24 cellular contexts compared by ENCODE assay signal in genomic region chr12:59580050-59580449, GRCh38.
"Had no signal": no experiment of that assay in that cellular context is flagged by ENCODE, and none has a peak within 500 bp of the region (broad histone marks: within the 10 kb centered on the region; RNA-seq: fewer than 3 reads in every experiment).

No MANE protein-coding gene starts in this region.

- H3K9me3 ChIP-seq: adrenal gland, ascending aorta, pancreas, prostate gland, spleen, testis, transverse colon had no signal

- H3K27ac ChIP-seq: adrenal gland, ascending aorta, cardiac muscle cell, coronary artery, foreskin keratinocyte, hepatocyte, pancreas, prostate gland, spleen, testis had no signal

- H3K27me3 ChIP-seq: adrenal gland, ascending aorta, hepatocyte, pancreas, spleen, testis, transverse colon had no signal

- H2AFZ ChIP-seq: hepatocyte had no signal

- H3K4me3 ChIP-seq: adrenal gland, ascending aorta, cardiac muscle cell, coronary artery, hepatocyte, pancreas, prostate gland, spleen, testis, transverse colon had no signal

- DNase-seq: activated B cell treated with CpG ODN at 0.5 μM for 24 hours; activated CD4-positive, alpha-beta T cell treated with anti-CD3 and anti-CD28 coated beads, Interleukin-2, amount 50 U/mL, for 1 hour; activated CD8-positive, alpha-beta memory T cell treated with anti-CD3 and anti-CD28 coated beads, Interleukin-2, amount 10 ng/mL, durations not matched to agents 7 days and 5 days; activated CD8-positive, alpha-beta T cell treated with anti-CD3 and anti-CD28 coated beads, Interleukin-2, amount 10 ng/mL, durations not matched to agents 7 days and 5 days; activated naive CD4-positive, alpha-beta T cell; activated T-cell treated with anti-CD3 and anti-CD28 coated beads for 4 hours; activated T-cell treated with anti-CD3 and anti-CD28 coated beads, Interleukin-2, amount 50 U/mL, for 72 hours; adrenal gland; effector memory CD8-positive, alpha-beta T cell; erythroblast; foreskin keratinocyte; left cardiac atrium; naive thymus-derived CD4-positive, alpha-beta T cell; pancreas; spleen; stimulated activated naive CD4-positive, alpha-beta T cell; T-helper 1 cell; testis; transverse colon had no signal

- H3K79me2 ChIP-seq: hepatocyte had no signal

- H3K36me3 ChIP-seq: adrenal gland, ascending aorta, cardiac muscle cell, pancreas, prostate gland, spleen, transverse colon had no signal

- H3K4me1 ChIP-seq: adrenal gland, ascending aorta, foreskin keratinocyte, pancreas, prostate gland, testis, transverse colon had no signal

- H3K4me2 ChIP-seq: hepatocyte had no signal
